ENCODE assay signal across 1 cellular context in the genomic region with DNA sequence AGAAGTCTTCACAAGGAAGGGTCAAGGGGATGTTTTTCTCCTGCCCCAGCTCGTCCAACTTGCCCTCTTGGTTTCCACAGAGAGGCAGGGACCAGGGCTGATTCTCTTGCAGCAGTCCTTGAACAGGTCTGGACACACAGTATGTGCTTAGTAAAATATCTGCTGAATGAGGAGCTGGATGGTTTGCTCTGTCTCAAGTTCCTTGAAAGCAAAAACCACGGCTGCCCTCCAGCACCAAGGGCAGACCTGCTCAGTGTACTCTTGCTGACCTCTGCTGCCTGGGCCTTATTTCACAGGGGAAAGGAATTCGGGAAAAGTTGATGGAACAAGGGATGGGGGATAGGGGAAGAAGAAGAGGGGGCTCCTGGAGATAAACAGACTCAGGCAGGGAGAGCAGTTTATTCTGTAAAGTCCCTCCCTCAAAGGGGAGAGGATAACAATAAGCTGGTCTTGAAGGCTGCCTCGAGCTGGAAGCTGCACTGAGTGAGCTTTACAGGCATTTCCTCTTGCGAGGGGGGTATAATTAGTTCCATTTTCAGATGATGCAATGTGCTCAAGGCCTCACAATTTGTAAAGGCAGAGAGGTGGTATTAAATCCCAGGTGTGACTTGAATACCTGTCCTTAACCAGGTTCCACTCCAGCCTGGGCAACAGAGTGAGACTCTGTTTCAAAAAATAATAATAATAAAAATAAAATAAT.
TF ChIP-seq lines count a peak whose summit lies in the region.

No MANE protein-coding gene starts in this region.

TF ChIP-seq in K562, 482 proteins besides CTCF, POLR2A, EP300 and RAD21:
- TF ChIP-seq, protein P1, sequence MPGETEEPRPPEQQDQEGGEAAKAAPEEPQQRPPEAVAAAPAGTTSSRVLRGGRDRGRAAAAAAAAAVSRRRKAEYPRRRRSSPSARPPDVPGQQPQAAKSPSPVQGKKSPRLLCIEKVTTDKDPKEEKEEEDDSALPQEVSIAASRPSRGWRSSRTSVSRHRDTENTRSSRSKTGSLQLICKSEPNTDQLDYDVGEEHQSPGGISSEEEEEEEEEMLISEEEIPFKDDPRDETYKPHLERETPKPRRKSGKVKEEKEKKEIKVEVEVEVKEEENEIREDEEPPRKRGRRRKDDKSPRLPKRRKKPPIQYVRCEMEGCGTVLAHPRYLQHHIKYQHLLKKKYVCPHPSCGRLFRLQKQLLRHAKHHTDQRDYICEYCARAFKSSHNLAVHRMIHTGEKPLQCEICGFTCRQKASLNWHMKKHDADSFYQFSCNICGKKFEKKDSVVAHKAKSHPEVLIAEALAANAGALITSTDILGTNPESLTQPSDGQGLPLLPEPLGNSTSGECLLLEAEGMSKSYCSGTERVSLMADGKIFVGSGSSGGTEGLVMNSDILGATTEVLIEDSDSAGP (CRISPR knock-in tag; IDR thresholded peaks at IDR 0.05), result no peak
- TF ChIP-seq KAT2B (IDR thresholded peaks at IDR 0.05; ENCODE audit: low read depth, low read length) (no peak), ETV5 (CRISPR knock-in tag; IDR thresholded peaks at IDR 0.05; ENCODE audit: low read depth) (no peak), ZSCAN32 (CRISPR knock-in tag; IDR thresholded peaks at IDR 0.05) (peak; percentile 70; the same call in 1 of the 2 replicates), ZNF785 (CRISPR knock-in tag; IDR thresholded peaks at IDR 0.05) (no peak), CEBPG (CRISPR knock-in tag; IDR thresholded peaks at IDR 0.05) (0 out of 2 replicates have a peak, but pooled peaks have one; percentile 21), CEBPG (tag; conservative IDR thresholded peaks at IDR 0.05 in 1 of 2, IDR thresholded peaks at IDR 0.05 in 1 of 2) (peak; percentile 76 to 85), ARHGAP35 (IDR thresholded peaks at IDR 0.05; ENCODE audit: partially characterized antibody) (no peak), ZBTB8A (IDR thresholded peaks at IDR 0.05; ENCODE audit: partially characterized antibody) (no peak), HDGF (IDR thresholded peaks at IDR 0.05) (0 out of 2 replicates have a peak, but pooled peaks have one; percentile 16), ELF1 (tag; IDR thresholded peaks at IDR 0.05) (no peak)
- TF ChIP-seq, protein P2, sequence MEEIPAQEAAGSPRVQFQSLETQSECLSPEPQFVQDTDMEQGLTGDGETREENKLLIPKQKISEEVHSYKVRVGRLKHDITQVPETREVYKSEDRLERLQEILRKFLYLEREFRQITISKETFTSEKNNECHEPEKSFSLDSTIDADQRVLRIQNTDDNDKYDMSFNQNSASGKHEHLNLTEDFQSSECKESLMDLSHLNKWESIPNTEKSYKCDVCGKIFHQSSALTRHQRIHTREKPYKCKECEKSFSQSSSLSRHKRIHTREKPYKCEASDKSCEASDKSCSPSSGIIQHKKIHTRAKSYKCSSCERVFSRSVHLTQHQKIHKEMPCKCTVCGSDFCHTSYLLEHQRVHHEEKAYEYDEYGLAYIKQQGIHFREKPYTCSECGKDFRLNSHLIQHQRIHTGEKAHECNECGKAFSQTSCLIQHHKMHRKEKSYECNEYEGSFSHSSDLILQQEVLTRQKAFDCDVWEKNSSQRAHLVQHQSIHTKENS (CRISPR knock-in tag; IDR thresholded peaks at IDR 0.05), result no peak
- TF ChIP-seq, protein P3, sequence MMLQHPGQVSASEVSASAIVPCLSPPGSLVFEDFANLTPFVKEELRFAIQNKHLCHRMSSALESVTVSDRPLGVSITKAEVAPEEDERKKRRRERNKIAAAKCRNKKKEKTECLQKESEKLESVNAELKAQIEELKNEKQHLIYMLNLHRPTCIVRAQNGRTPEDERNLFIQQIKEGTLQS (IDR thresholded peaks at IDR 0.05), result peak; percentile 73
- TF ChIP-seq, protein P3 (CRISPR knock-in tag; conservative IDR thresholded peaks at IDR 0.05), result no peak
- TF ChIP-seq, protein P4, sequence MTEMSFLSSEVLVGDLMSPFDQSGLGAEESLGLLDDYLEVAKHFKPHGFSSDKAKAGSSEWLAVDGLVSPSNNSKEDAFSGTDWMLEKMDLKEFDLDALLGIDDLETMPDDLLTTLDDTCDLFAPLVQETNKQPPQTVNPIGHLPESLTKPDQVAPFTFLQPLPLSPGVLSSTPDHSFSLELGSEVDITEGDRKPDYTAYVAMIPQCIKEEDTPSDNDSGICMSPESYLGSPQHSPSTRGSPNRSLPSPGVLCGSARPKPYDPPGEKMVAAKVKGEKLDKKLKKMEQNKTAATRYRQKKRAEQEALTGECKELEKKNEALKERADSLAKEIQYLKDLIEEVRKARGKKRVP (CRISPR knock-in tag; IDR thresholded peaks at IDR 0.05), result peak; percentile 85
- TF ChIP-seq, protein P5, sequence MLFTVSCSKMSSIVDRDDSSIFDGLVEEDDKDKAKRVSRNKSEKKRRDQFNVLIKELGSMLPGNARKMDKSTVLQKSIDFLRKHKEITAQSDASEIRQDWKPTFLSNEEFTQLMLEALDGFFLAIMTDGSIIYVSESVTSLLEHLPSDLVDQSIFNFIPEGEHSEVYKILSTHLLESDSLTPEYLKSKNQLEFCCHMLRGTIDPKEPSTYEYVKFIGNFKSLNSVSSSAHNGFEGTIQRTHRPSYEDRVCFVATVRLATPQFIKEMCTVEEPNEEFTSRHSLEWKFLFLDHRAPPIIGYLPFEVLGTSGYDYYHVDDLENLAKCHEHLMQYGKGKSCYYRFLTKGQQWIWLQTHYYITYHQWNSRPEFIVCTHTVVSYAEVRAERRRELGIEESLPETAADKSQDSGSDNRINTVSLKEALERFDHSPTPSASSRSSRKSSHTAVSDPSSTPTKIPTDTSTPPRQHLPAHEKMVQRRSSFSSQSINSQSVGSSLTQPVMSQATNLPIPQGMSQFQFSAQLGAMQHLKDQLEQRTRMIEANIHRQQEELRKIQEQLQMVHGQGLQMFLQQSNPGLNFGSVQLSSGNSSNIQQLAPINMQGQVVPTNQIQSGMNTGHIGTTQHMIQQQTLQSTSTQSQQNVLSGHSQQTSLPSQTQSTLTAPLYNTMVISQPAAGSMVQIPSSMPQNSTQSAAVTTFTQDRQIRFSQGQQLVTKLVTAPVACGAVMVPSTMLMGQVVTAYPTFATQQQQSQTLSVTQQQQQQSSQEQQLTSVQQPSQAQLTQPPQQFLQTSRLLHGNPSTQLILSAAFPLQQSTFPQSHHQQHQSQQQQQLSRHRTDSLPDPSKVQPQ (CRISPR knock-in tag; IDR thresholded peaks at IDR 0.05; ENCODE audit: borderline replicate concordance), result no peak
